Comparison of ENCODE assay signal across 1 cellular context in genomic region chr3:12996181-12996506, GRCh38.
A peak's percentile ranks its signal among the peaks of the same experiment; 100 is the strongest.
TF ChIP-seq lines count a peak whose summit lies in the region.

No MANE protein-coding gene starts in this region.

TF ChIP-seq in HepG2, 621 proteins besides CTCF, POLR2A, EP300 and RAD21 (continued from another document):
- TF ChIP-seq ARID5B (CRISPR knock-in tag; IDR thresholded peaks at IDR 0.05) (0 out of 2 replicates have a peak, but pooled peaks have one; percentile 3), SPEN (CRISPR knock-in tag; IDR thresholded peaks at IDR 0.05; ENCODE audit: low read depth) (no peak), TBX2 (CRISPR knock-in tag; IDR thresholded peaks at IDR 0.05; ENCODE audit: borderline replicate concordance) (no peak), ZBTB1 (CRISPR knock-in tag; IDR thresholded peaks at IDR 0.05; ENCODE audit: borderline replicate concordance) (no peak), DBP (CRISPR knock-in tag; IDR thresholded peaks at IDR 0.05; ENCODE audit: not compliant biosample characterization) (no peak), SSRP1 (CRISPR knock-in tag; IDR thresholded peaks at IDR 0.05) (0 out of 2 replicates have a peak, but pooled peaks have one; percentile 4)
